Comparison of ENCODE assay signal across 9 cellular contexts in the genomic region with DNA sequence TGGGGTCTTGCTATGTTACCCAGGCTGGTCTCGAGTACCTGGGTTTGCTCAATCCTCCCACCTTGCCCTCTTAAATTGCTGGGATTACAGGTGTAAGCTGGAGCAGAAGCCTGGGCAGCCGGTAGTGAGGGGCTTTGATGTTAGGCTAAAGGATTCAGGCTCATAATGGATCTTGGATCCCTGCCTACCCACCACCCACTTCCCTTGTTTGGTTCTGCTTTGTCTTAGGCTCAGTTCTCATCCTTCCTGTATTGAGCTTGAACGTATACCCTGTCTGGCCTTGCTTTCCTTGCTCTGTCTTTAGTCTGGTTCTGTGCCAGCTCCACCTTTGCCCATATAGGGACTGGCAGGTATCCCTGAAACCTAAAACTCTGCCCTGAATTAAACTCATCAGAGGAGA. TPM values are rescaled to one million over a fixed set of nuclear protein-coding genes. Genes with fewer than 3 reads are reported as not detected.
DNase-seq lines count a peak whose midpoint lies in the region; ATAC-seq, FAIRE-seq and TF ChIP-seq lines count a peak whose summit lies in the region.
"Had no signal": no experiment of that assay in that cellular context is flagged by ENCODE, and none has a peak within 500 bp of the region (broad histone marks: within the 10 kb centered on the region; RNA-seq: fewer than 3 reads in every experiment).

No MANE protein-coding gene starts in this region.

- H3K4me3 ChIP-seq in NT2/D1 (ENCODE audit: insufficient read length, low read depth), result no peak overlapping the region

- TF ChIP-seq CTCF in brain (conservative IDR thresholded peaks at IDR 0.05), result no peak

- H3K9me3 ChIP-seq in NT2/D1 (ENCODE audit: insufficient read depth, low read length), result no peaks in the 10 kb centered on the region

- ATAC-seq in stimulated activated memory B cell treated with anti-CD40 and anti-IgM and Interleukin-4, amounts not matched to agents 10 μg/mL and 1 μg/mL and 100 μg/mL, for 72 hours, result no peak
- ATAC-seq in HG03378 (IDR thresholded peaks at IDR 0.05; ENCODE audit: unreplicated experiment) (no peak), HG02623 (IDR thresholded peaks at IDR 0.05; ENCODE audit: unreplicated experiment) (no peak)

- peaks cover 11% of the 10 kb centered on the region for H3K4me1 ChIP-seq in NT2/D1 (ENCODE audit: insufficient read depth, insufficient read length)

- peak overlapping the region; percentile 62 for H3K9ac ChIP-seq in NT2/D1 (ENCODE audit: insufficient read length, low read depth)

- no peaks in the 10 kb centered on the region for H3K27me3 ChIP-seq in NT2/D1 (ENCODE audit: insufficient read depth, insufficient read length)

- no peaks in the 10 kb centered on the region for H3K36me3 Mint-ChIP-seq in activated naive CD4-positive, alpha-beta T cell treated with anti-CD3 and anti-CD28 coated beads, Interleukin-2, amount 50 U/mL, for 24 hours
- H3K36me3 Mint-ChIP-seq in brain, result peaks cover 5% of the 10 kb centered on the region
- H3K36me3 Mint-ChIP-seq in stimulated activated memory B cell treated with anti-CD40 and anti-IgM and Interleukin-4, amounts not matched to agents 10 μg/mL and 1 μg/mL and 100 μg/mL, for 72 hours, result peaks cover 17% of the 10 kb centered on the region

- H3K9me3 Mint-ChIP-seq in activated naive CD4-positive, alpha-beta T cell treated with anti-CD3 and anti-CD28 coated beads, Interleukin-2, amount 50 U/mL, for 24 hours, result no peaks in the 10 kb centered on the region
- H3K9me3 Mint-ChIP-seq in brain, result no peaks in the 10 kb centered on the region
- H3K9me3 Mint-ChIP-seq in stimulated activated memory B cell treated with anti-CD40 and anti-IgM and Interleukin-4, amounts not matched to agents 10 μg/mL and 1 μg/mL and 100 μg/mL, for 72 hours, result no peaks in the 10 kb centered on the region

- H3K4me3 Mint-ChIP-seq in activated naive CD4-positive, alpha-beta T cell treated with anti-CD3 and anti-CD28 coated beads, Interleukin-2, amount 50 U/mL, for 24 hours, result peak overlapping the region; percentile 96
- H3K4me3 Mint-ChIP-seq in brain, result peak overlapping the region; percentile 95 to 99 (median 96)
- peak overlapping the region; percentile 90 for H3K4me3 Mint-ChIP-seq in stimulated activated memory B cell treated with anti-CD40 and anti-IgM and Interleukin-4, amounts not matched to agents 10 μg/mL and 1 μg/mL and 100 μg/mL, for 72 hours

- H3K27ac Mint-ChIP-seq in activated naive CD4-positive, alpha-beta T cell treated with anti-CD3 and anti-CD28 coated beads, Interleukin-2, amount 50 U/mL, for 24 hours, result peak overlapping the region; percentile 88
- peak overlapping the region in 4 of 5 experiments; percentile 43 to 84 (median 76) for H3K27ac Mint-ChIP-seq in brain
- H3K27ac Mint-ChIP-seq in stimulated activated memory B cell treated with anti-CD40 and anti-IgM and Interleukin-4, amounts not matched to agents 10 μg/mL and 1 μg/mL and 100 μg/mL, for 72 hours, result peak overlapping the region; percentile 89

- peaks cover 42% of the 10 kb centered on the region for H3K36me3 ChIP-seq in NT2/D1 (ENCODE audit: insufficient read depth, insufficient read length, low read length)

- no peak for DNase-seq in activated naive CD4-positive, alpha-beta T cell (lab: John Stamatoyannopoulos, UW)
- DNase-seq in NT2/D1 (ENCODE audit: low read depth, low spot score), result no peak
- DNase-seq in HTR-8/SVneo (ENCODE audit: insufficient read length, low spot score), result no peak
- DNase-seq: stimulated activated CD8-positive, alpha-beta memory T cell treated with anti-CD3 and anti-CD28 coated beads, Interleukin-4, amount 100 ng/mL, for 48 hours had no signal

- no peak for FAIRE-seq in HTR-8/SVneo (lab: Jason Lieb, UNC)

- no peaks in the 10 kb centered on the region for H3K27me3 Mint-ChIP-seq in activated naive CD4-positive, alpha-beta T cell treated with anti-CD3 and anti-CD28 coated beads, Interleukin-2, amount 50 U/mL, for 24 hours
- H3K27me3 Mint-ChIP-seq in brain, result peaks cover 8% of the 10 kb centered on the region
- peaks cover 12% of the 10 kb centered on the region for H3K27me3 Mint-ChIP-seq in stimulated activated memory B cell treated with anti-CD40 and anti-IgM and Interleukin-4, amounts not matched to agents 10 μg/mL and 1 μg/mL and 100 μg/mL, for 72 hours

- H3K4me1 Mint-ChIP-seq in activated naive CD4-positive, alpha-beta T cell treated with anti-CD3 and anti-CD28 coated beads, Interleukin-2, amount 50 U/mL, for 24 hours, result peaks cover 25% of the 10 kb centered on the region
- peaks cover 36% of the 10 kb centered on the region for H3K4me1 Mint-ChIP-seq in brain
- peaks cover 38% of the 10 kb centered on the region for H3K4me1 Mint-ChIP-seq in stimulated activated memory B cell treated with anti-CD40 and anti-IgM and Interleukin-4, amounts not matched to agents 10 μg/mL and 1 μg/mL and 100 μg/mL, for 72 hours

RNA-seq across cellular contexts. Expression of a gene that starts 1.7 kb away (rescaled TPM):
- polyA plus RNA-seq in brain (ENCODE audit: insufficient read depth, low read depth, low replicate concordance), result 17.9 TPM

RNA-seq across cellular contexts. Expression of a gene that starts 29.7 kb away (rescaled TPM):
- 146 TPM for polyA plus RNA-seq in brain (ENCODE audit: insufficient read depth, low read depth, low replicate concordance)
